ENCODE assay signal across 8 cellular contexts in the genomic region with DNA sequence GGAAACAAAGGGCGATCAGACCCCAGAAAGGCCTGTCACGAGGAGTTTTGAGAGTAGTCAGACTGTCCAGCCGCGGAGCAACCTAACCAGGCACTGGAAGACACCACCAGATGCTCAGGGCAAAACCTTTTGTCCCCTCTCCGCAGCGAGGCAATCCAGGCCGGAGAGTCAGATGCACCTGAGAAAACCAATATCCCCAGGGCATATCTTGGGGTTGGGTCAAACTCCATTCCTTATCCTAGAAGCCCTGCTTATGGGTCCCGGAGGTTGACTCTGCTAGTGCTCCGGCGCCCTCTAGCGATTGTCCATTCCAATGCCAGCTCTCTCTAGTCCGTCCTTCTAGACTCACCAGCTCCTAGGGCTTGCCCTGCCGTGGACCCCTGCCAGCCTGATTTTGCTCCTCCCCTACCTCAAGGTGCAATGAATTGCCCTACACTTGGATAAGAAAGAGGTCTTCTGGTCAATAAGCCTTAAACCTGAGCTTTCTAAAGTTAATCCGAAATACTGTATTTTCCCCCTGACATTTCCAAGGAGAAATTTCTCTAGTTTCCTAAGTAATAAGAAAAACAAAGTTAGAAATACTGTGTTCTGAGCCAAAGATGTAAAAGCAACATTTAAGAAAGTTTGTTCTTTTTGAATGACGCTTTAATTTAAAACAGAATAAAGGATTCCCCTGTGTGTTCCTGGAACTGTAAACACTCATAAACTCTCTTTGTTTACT. TPM values are rescaled to one million over a fixed set of nuclear protein-coding genes. Genes with fewer than 3 reads are reported as not detected.
A peak's percentile ranks its signal among the peaks of the same experiment; 100 is the strongest.
DNase-seq lines count a peak whose midpoint lies in the region; ATAC-seq, FAIRE-seq and TF ChIP-seq lines count a peak whose summit lies in the region.

No MANE protein-coding gene starts in this region.

- dilution Hi-C loops in endothelial cell of umbilical vein (cut with MboI; ENCODE audit: extremely low pct_ligation_motif_present, low sequenced_read_pairs) = no loop called here

- no peak overlapping the region for H3K4me3 ChIP-seq in endothelial cell of umbilical vein (replicated peaks in 1 of 3; ENCODE audit: insufficient read depth in 1 of 3, low read depth in 1 of 3, low read length in 3 of 3)

- intact Hi-C loops in CD14-positive monocyte (cut with micrococcal nuclease) (loop anchor here (2.0 to 5.0 kb wide), 2 partner anchors 235 to 237 kb away; no protein-coding TSS in a partner anchor), endothelial cell of umbilical vein (cut with micrococcal nuclease) (loop anchor here (1.0 to 5.0 kb wide), 6 partner anchors 235 to 1136 kb away; no protein-coding TSS in a partner anchor)
- intact Hi-C loops in activated CD4-positive, alpha-beta memory T cell treated with anti-CD3 and anti-CD28 coated beads for 36 hours (cut with micrococcal nuclease) = loop anchor here (1.0 to 2.0 kb wide), 3 partner anchors 234 to 996 kb away; no protein-coding TSS in a partner anchor

- no peaks in the 10 kb centered on the region for H3K9me3 ChIP-seq in endothelial cell of umbilical vein (replicated peaks; ENCODE audit: control insufficient read depth, insufficient read depth, low read length)

- no peaks in the 10 kb centered on the region for H3K9me1 ChIP-seq in endothelial cell of umbilical vein (replicated peaks; ENCODE audit: control insufficient read depth, extremely low read depth, insufficient read depth, low read length)

- BruUV-seq in endothelial cell of umbilical vein (replicated peaks; lab: Mats Ljungman, UMichigan) = no TSS peak

- H3K4me1 Mint-ChIP-seq in CD14-positive monocyte = peaks cover 9% of the 10 kb centered on the region
- peaks cover 5% of the 10 kb centered on the region for H3K4me1 Mint-ChIP-seq in activated CD4-positive, alpha-beta memory T cell treated with anti-CD3 and anti-CD28 coated beads for 36 hours (ENCODE audit: low read depth)
- H3K4me1 Mint-ChIP-seq in mesothelial cell of epicardium = peaks cover 2% of the 10 kb centered on the region

- H3K9ac ChIP-seq in endothelial cell of umbilical vein (replicated peaks; ENCODE audit: extremely low read depth, insufficient read depth, low read length) = no peak overlapping the region

- H4K20me1 ChIP-seq in endothelial cell of umbilical vein (replicated peaks; ENCODE audit: control insufficient read depth, extremely low read depth, insufficient read depth, low read length) = no peaks in the 10 kb centered on the region

- H3K36me3 Mint-ChIP-seq in CD14-positive monocyte (peaks cover 1% of the 10 kb centered on the region in 2 donors), mesothelial cell of epicardium (no peaks in the 10 kb centered on the region)
- no peaks in the 10 kb centered on the region for H3K36me3 Mint-ChIP-seq in activated CD4-positive, alpha-beta memory T cell treated with anti-CD3 and anti-CD28 coated beads for 36 hours

- H3K9me3 Mint-ChIP-seq in CD14-positive monocyte (peaks cover 2 to 10% (median 3%) of the 10 kb centered on the region in 7 donors), mesothelial cell of epicardium (no peaks in the 10 kb centered on the region)
- H3K9me3 Mint-ChIP-seq in activated CD4-positive, alpha-beta memory T cell treated with anti-CD3 and anti-CD28 coated beads for 36 hours = no peaks in the 10 kb centered on the region

- POLR2A ChIA-PET in activated CD4-positive, alpha-beta memory T cell treated with anti-CD3 and anti-CD28 coated beads for 36 hours (lab: Charles Lee) = no interaction called here
- POLR2A ChIA-PET in endothelial cell of umbilical vein (lab: Charles Lee) = no interaction called here

- H3K27me3 Mint-ChIP-seq in CD14-positive monocyte (ENCODE audit: low read depth in 3 of 3) = peaks cover 27 to 43% (median 33%) of the 10 kb centered on the region in 3 donors
- peaks cover 46% of the 10 kb centered on the region for H3K27me3 Mint-ChIP-seq in activated CD4-positive, alpha-beta memory T cell treated with anti-CD3 and anti-CD28 coated beads for 36 hours
- H3K27me3 Mint-ChIP-seq in mesothelial cell of epicardium (ENCODE audit: low read depth) = peaks cover 59% of the 10 kb centered on the region

- H3K36me3 ChIP-seq in endothelial cell of umbilical vein (ENCODE audit: control insufficient read depth in 2 of 2, extremely low read depth in 1 of 2, insufficient read depth in 2 of 2, low read length in 2 of 2) = no peaks in the 10 kb centered on the region

- no peak overlapping the region for H3K4me2 ChIP-seq in endothelial cell of umbilical vein (ENCODE audit: insufficient read depth, low read length)

- H3K27me3 ChIP-seq in endothelial cell of umbilical vein (ENCODE audit: control insufficient read depth in 2 of 2, insufficient read depth in 2 of 2, low read length in 2 of 2) = peaks cover 20 to 26% of the 10 kb centered on the region in 2 experiments

- H3K27ac ChIP-seq in endothelial cell of umbilical vein (ENCODE audit: insufficient read depth, low read depth, low read length) = no peak overlapping the region

- H2AFZ ChIP-seq in endothelial cell of umbilical vein (ENCODE audit: low read depth, low read length) = no peak overlapping the region

- H3K4me1 ChIP-seq in endothelial cell of umbilical vein (ENCODE audit: control insufficient read depth, extremely low read depth, insufficient read depth, low read length) = no peaks in the 10 kb centered on the region

- H3K27ac Mint-ChIP-seq in CD14-positive monocyte (no peak overlapping the region), mesothelial cell of epicardium (no peak overlapping the region)
- H3K27ac Mint-ChIP-seq in activated CD4-positive, alpha-beta memory T cell treated with anti-CD3 and anti-CD28 coated beads for 36 hours = no peak overlapping the region

- ATAC-seq in GM19372 (IDR thresholded peaks at IDR 0.05; ENCODE audit: low read depth, unreplicated experiment) (peak; percentile 94), HG03575 (IDR thresholded peaks at IDR 0.05; ENCODE audit: extremely low read depth, insufficient number of reproducible peaks, low FRiP score, unreplicated experiment) (peak; percentile 71)

- peak overlapping the region in 1 of 2 donors; percentile 13 for H3K4me3 Mint-ChIP-seq in CD14-positive monocyte
- H3K4me3 Mint-ChIP-seq in activated CD4-positive, alpha-beta memory T cell treated with anti-CD3 and anti-CD28 coated beads for 36 hours = no peak overlapping the region
- no peak overlapping the region for H3K4me3 Mint-ChIP-seq in mesothelial cell of epicardium

- CTCF ChIA-PET in activated CD4-positive, alpha-beta memory T cell treated with anti-CD3 and anti-CD28 coated beads for 36 hours (lab: Charles Lee) = interaction anchor here (0.6 to 2.2 kb wide), 9 partner anchors 9 to 998 kb away, joined by 3 to 21 read pairs (median 6); no protein-coding TSS in a partner anchor
- CTCF ChIA-PET in endothelial cell of umbilical vein (lab: Charles Lee) = interaction anchor here (0.6 to 2.7 kb wide), 37 partner anchors 8 to 1753 kb away, joined by 3 to 45 read pairs (median 4); partner anchors contain the start of genes ASTE1, ATP2C1 and NEK11

- DNase-seq in CD14-positive monocyte (ENCODE audit: low spot score) = peak; percentile 70
- DNase-seq in NCI-H748 treated with DMSO at 0.1 percent for 48 hours (lab: John Stamatoyannopoulos, UW) = peak; percentile 70
- peak; percentile 77 for DNase-seq in activated CD4-positive, alpha-beta memory T cell treated with anti-CD3 and anti-CD28 coated beads for 36 hours
- peak; percentile 73 for DNase-seq in endothelial cell of umbilical vein (ENCODE audit: low read depth, low spot score)
- DNase-seq in mesothelial cell of epicardium (ENCODE audit: low spot score in 2 of 2, unreplicated experiment in 2 of 2) = peak; percentile 79 to 87
- DNase-seq in stimulated activated CD8-positive, alpha-beta memory T cell treated with anti-CD3 and anti-CD28 coated beads, Interleukin-7, amount 100 ng/mL, for 4 hours (ENCODE audit: low read depth in 2 of 2) = peak; percentile 2 to 8

- FAIRE-seq in endothelial cell of umbilical vein (lab: Jason Lieb, UNC) = peak; percentile 84

- TF ChIP-seq POLR2A in endothelial cell of umbilical vein (IDR thresholded peaks at IDR 0.05; ENCODE audit: low read depth, low read length) = no peak

- peak; percentile 93 for TF ChIP-seq CTCF in CD14-positive monocyte (IDR thresholded peaks at IDR 0.05)
- TF ChIP-seq CTCF in endothelial cell of umbilical vein (IDR thresholded peaks at IDR 0.05; ENCODE audit: extremely low read depth in 1 of 2, insufficient read depth in 1 of 2, low read depth in 1 of 2, low read length in 2 of 2) = peak; percentile 69 to 94
- TF ChIP-seq CTCF in mesothelial cell of epicardium (IDR thresholded peaks at IDR 0.05; ENCODE audit: unreplicated experiment) = peak; percentile 74

- no peaks in the 10 kb centered on the region for H3K79me2 ChIP-seq in endothelial cell of umbilical vein (ENCODE audit: control insufficient read depth, insufficient read depth, low read length)

TF ChIP-seq in endothelial cell of umbilical vein, 7 proteins besides CTCF, POLR2A, EP300 and RAD21:
- TF ChIP-seq FOS (IDR thresholded peaks at IDR 0.05; ENCODE audit: borderline replicate concordance, insufficient read depth, low read length) = no peak
- no peak for TF ChIP-seq GATA2 (IDR thresholded peaks at IDR 0.05; ENCODE audit: insufficient read depth, insufficient read length, low read depth, low read length)
- TF ChIP-seq EZH2 (IDR thresholded peaks at IDR 0.05; ENCODE audit: borderline replicate concordance, low read depth, low read length, severe bottlenecking) = no peak
- no peak for TF ChIP-seq POLR2AphosphoS5 (IDR thresholded peaks at IDR 0.05; ENCODE audit: insufficient read depth, low read depth, low read length)
- no peak for TF ChIP-seq MYC (IDR thresholded peaks at IDR 0.05; ENCODE audit: low read depth, low read length)
- TF ChIP-seq MAX (IDR thresholded peaks at IDR 0.05; ENCODE audit: insufficient read depth, insufficient read length) = no peak
- no peak for TF ChIP-seq JUN (IDR thresholded peaks at IDR 0.05; ENCODE audit: borderline replicate concordance, insufficient read depth, insufficient read length, low read depth)

RNA-seq across cellular contexts. Expression of gene CPNE4, which starts 5.5 kb away (rescaled TPM):
- polyA plus RNA-seq in CD14-positive monocyte = not detected
- total RNA-seq in activated CD4-positive, alpha-beta memory T cell treated with anti-CD3 and anti-CD28 coated beads for 36 hours = not detected
- not detected in 2 replicates for total RNA-seq in endothelial cell of umbilical vein
- not detected in 2 replicates for polyA plus RNA-seq in endothelial cell of umbilical vein
- not detected in 2 replicates for polyA plus RNA-seq in endothelial cell of umbilical vein (2011; cell fraction: cytosol; rRNA removed)
- not detected in 2 replicates for polyA plus RNA-seq in endothelial cell of umbilical vein (2011; cell fraction: nucleus; rRNA removed)
- not detected in 2 replicates for polyA plus RNA-seq in endothelial cell of umbilical vein (2012)
- not detected in 2 replicates for polyA minus RNA-seq in endothelial cell of umbilical vein
- not detected for polyA minus RNA-seq in endothelial cell of umbilical vein (2011; cell fraction: cytosol; rRNA and poly(A)+ RNA removed)
- not detected in 2 replicates for polyA minus RNA-seq in endothelial cell of umbilical vein (2011; cell fraction: nucleus; rRNA and poly(A)+ RNA removed)
- total RNA-seq in mesothelial cell of epicardium = 0.20 TPM in 1 of 3 replicates, not detected in the others

Comparison
In these comparisons a context has a peak if more than half of its experiments do, and no peak if none do; other contexts are left out.
1. DNase-seq: peak in every context shown above with its lines; median percentile 83 in mesothelial cell of epicardium; 77 in activated CD4-positive, alpha-beta memory T cell treated with anti-CD3 and anti-CD28 coated beads for 36 hours; 73 in endothelial cell of umbilical vein; 70 in CD14-positive monocyte; 70 in NCI-H748 treated with DMSO at 0.1 percent for 48 hours; 5 in stimulated activated CD8-positive, alpha-beta memory T cell treated with anti-CD3 and anti-CD28 coated beads, Interleukin-7, amount 100 ng/mL, for 4 hours.